ENCODE assay signal across 2 cellular contexts in the genomic region with DNA sequence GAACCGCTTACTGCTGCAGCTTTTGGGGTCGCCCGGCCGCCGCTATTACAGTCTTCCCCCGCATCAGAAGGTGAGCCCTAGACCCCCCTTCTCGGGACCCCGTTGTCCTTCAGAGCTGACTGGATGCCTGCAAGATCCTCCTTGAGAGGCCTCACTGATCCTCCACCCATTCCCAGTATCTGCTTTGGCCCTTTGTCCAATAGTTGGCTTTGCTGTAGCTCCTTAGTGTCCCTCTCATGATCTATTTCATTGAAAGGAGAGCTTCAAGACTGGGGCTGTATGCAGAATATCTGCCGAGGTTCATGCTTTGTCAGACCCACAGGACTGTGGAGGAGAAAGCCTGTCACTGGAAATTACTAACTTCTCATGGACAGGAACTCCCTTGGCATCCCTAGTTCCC.
TF ChIP-seq lines count a peak whose summit lies in the region.

No MANE protein-coding gene starts in this region.

TF ChIP-seq in IMR-90, 13 proteins besides CTCF, POLR2A, EP300 and RAD21:
- TF ChIP-seq, protein P1, sequence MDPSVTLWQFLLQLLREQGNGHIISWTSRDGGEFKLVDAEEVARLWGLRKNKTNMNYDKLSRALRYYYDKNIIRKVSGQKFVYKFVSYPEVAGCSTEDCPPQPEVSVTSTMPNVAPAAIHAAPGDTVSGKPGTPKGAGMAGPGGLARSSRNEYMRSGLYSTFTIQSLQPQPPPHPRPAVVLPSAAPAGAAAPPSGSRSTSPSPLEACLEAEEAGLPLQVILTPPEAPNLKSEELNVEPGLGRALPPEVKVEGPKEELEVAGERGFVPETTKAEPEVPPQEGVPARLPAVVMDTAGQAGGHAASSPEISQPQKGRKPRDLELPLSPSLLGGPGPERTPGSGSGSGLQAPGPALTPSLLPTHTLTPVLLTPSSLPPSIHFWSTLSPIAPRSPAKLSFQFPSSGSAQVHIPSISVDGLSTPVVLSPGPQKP (IDR thresholded peaks at IDR 0.05; ENCODE audit: borderline replicate concordance, low read depth, low read length), result no peak
- TF ChIP-seq MAZ (IDR thresholded peaks at IDR 0.05; ENCODE audit: borderline replicate concordance, low read depth, low read length) (no peak), FOS (IDR thresholded peaks at IDR 0.05; ENCODE audit: low read depth, low read length) (no peak), RFX5 (IDR thresholded peaks at IDR 0.05; ENCODE audit: low read depth, low read length) (no peak), BHLHE40 (IDR thresholded peaks at IDR 0.05; ENCODE audit: low read depth, low read length) (no peak), CHD1 (IDR thresholded peaks at IDR 0.05; ENCODE audit: low read depth, low read length) (no peak), MAFK (IDR thresholded peaks at IDR 0.05; ENCODE audit: low read depth, low read length) (no peak)

TF ChIP-seq in GM12878, 131 proteins besides CTCF, POLR2A, EP300 and RAD21:
- TF ChIP-seq CHD4 (IDR thresholded peaks at IDR 0.05), result no peak
- TF ChIP-seq WRNIP1 (IDR thresholded peaks at IDR 0.05; ENCODE audit: borderline replicate concordance, low read depth, low read length), result no peak
- no peak for TF ChIP-seq ZBED1 (IDR thresholded peaks at IDR 0.05; ENCODE audit: borderline replicate concordance)
- TF ChIP-seq ZNF207 (IDR thresholded peaks at IDR 0.05; ENCODE audit: borderline replicate concordance), result no peak
